ENCODE assay signal across 1 cellular context in the genomic region with DNA sequence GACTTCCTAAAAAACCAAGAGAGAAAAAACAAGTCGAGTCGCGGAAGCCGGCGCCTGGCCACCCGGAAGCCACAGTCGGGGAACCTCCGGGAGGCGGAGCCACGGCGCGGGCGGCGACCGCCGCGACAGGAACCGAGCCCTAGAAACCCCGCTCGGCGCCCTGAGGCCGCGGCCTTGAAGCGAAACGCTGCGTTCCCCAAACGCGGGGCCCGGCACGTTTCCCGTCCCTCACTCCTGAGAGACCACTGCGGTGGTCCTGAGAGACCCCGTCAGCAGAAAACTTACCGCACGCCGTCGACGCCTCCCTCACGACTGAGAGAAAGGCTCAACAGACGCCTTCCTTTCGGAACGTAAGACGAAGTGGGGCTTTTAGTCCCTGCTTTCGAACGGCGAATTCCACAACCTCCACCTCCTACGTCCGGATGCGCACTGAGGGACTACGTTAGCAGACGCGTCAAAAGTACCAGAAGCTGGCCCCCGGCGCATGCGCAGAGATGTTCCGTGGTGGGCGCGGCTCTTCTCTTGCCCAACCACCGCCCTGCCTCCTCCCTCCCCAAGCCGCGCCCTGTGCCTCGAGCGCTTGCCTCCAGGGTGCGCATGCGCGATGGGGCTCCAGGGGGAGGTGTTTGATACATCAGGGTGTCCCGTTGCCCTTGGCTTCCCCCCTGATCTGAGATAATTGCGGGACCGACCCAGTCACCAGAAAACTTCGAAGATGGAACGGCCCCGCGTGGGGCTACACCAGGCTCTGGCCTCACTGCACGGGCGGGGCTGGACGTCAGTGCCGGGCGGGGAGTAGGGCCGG.
A peak's percentile ranks its signal among the peaks of the same experiment; 100 is the strongest.
TF ChIP-seq lines count a peak whose summit lies in the region.

Gene RSRP1 (minus strand): TSS at position 431 of the 805 bp plus-strand sequence. CDS start 491 bp downstream, outside the sequence.

TF ChIP-seq in K562, 482 proteins besides CTCF, POLR2A, EP300 and RAD21 (continued from another document and continues in another):
- TF ChIP-seq PHF8 (IDR thresholded peaks at IDR 0.05; ENCODE audit: borderline replicate concordance, low read length) (peak; percentile 96), ZNF140 (CRISPR knock-in tag; IDR thresholded peaks at IDR 0.05) (no peak), ZNF717 (CRISPR knock-in tag; IDR thresholded peaks at IDR 0.05) (no peak), ZNF696 (CRISPR knock-in tag; conservative IDR thresholded peaks at IDR 0.05) (0 out of 2 replicates have a peak, but pooled peaks have one; percentile 23), GTF3C2 (IDR thresholded peaks at IDR 0.05; ENCODE audit: borderline replicate concordance, extremely low read depth, insufficient read length) (no peak), POU5F1 (IDR thresholded peaks at IDR 0.05; ENCODE audit: borderline replicate concordance, low read depth, low read length, partially characterized antibody) (no peak), SRF (CRISPR knock-in tag; IDR thresholded peaks at IDR 0.05) (peak in 1 of 2 experiments; percentile 51; a peak in 1 of 4 replicates), GTF2B (IDR thresholded peaks at IDR 0.05; ENCODE audit: extremely low read depth, insufficient read length) (peak; percentile 14), STAT5B (CRISPR knock-in tag; IDR thresholded peaks at IDR 0.05) (no peak), ZNF165 (CRISPR knock-in tag; IDR thresholded peaks at IDR 0.05; ENCODE audit: borderline replicate concordance) (no peak), XRCC3 (IDR thresholded peaks at IDR 0.05) (no peak), KHSRP (IDR thresholded peaks at IDR 0.05) (no peak; the same call in 1 of the 2 replicates), ETS1 (conservative IDR thresholded peaks at IDR 0.05; ENCODE audit: control insufficient read depth, low read depth, low read length) (peak; percentile 63; the same call in 1 of the 2 replicates), HNRNPLL (IDR thresholded peaks at IDR 0.05; ENCODE audit: low read depth, low read length, poor library complexity, severe bottlenecking) (peak; percentile 78), SMAD3 (CRISPR knock-in tag; conservative IDR thresholded peaks at IDR 0.05) (peak; percentile 69; the same call in 1 of the 2 replicates), ZNF830 (CRISPR knock-in tag; IDR thresholded peaks at IDR 0.05) (peak; percentile 82; the same call in 1 of the 2 replicates), EWSR1 (IDR thresholded peaks at IDR 0.05; ENCODE audit: borderline replicate concordance, low read depth, partially characterized antibody) (no peak), CXXC5 (CRISPR knock-in tag; IDR thresholded peaks at IDR 0.05) (peak; percentile 95), CBX3 (IDR thresholded peaks at IDR 0.05; ENCODE audit: borderline replicate concordance in 1 of 2, low read length in 2 of 2) (peak in 1 of 2 experiments; percentile 40; a peak in 2 of 3 replicates), FUS (optimal IDR thresholded peaks at IDR 0.05; ENCODE audit: low read depth, low read length) (no peak), RBM14 (IDR thresholded peaks at IDR 0.05; ENCODE audit: borderline replicate concordance, insufficient read depth, low read depth, low read length) (no peak; the same call in 1 of the 2 replicates), RBM39 (optimal IDR thresholded peaks at IDR 0.05; ENCODE audit: low read depth, low read length) (no peak), ZNF311 (CRISPR knock-in tag; IDR thresholded peaks at IDR 0.05) (no peak), COPS2 (conservative IDR thresholded peaks at IDR 0.05) (no peak), HNRNPL (IDR thresholded peaks at IDR 0.05; ENCODE audit: low read depth, low read length) (no peak), JUN (IDR thresholded peaks at IDR 0.05; ENCODE audit: borderline replicate concordance, low read depth, low read length) (no peak; the same call in 1 of the 2 replicates), JUN (CRISPR knock-in tag; IDR thresholded peaks at IDR 0.05; ENCODE audit: borderline replicate concordance) (no peak), CTBP1 (IDR thresholded peaks at IDR 0.05; ENCODE audit: borderline replicate concordance) (peak; percentile 90)
- TF ChIP-seq, protein P1, sequence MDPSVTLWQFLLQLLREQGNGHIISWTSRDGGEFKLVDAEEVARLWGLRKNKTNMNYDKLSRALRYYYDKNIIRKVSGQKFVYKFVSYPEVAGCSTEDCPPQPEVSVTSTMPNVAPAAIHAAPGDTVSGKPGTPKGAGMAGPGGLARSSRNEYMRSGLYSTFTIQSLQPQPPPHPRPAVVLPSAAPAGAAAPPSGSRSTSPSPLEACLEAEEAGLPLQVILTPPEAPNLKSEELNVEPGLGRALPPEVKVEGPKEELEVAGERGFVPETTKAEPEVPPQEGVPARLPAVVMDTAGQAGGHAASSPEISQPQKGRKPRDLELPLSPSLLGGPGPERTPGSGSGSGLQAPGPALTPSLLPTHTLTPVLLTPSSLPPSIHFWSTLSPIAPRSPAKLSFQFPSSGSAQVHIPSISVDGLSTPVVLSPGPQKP (CRISPR knock-in tag; IDR thresholded peaks at IDR 0.05): no peak
- TF ChIP-seq, protein P2, sequence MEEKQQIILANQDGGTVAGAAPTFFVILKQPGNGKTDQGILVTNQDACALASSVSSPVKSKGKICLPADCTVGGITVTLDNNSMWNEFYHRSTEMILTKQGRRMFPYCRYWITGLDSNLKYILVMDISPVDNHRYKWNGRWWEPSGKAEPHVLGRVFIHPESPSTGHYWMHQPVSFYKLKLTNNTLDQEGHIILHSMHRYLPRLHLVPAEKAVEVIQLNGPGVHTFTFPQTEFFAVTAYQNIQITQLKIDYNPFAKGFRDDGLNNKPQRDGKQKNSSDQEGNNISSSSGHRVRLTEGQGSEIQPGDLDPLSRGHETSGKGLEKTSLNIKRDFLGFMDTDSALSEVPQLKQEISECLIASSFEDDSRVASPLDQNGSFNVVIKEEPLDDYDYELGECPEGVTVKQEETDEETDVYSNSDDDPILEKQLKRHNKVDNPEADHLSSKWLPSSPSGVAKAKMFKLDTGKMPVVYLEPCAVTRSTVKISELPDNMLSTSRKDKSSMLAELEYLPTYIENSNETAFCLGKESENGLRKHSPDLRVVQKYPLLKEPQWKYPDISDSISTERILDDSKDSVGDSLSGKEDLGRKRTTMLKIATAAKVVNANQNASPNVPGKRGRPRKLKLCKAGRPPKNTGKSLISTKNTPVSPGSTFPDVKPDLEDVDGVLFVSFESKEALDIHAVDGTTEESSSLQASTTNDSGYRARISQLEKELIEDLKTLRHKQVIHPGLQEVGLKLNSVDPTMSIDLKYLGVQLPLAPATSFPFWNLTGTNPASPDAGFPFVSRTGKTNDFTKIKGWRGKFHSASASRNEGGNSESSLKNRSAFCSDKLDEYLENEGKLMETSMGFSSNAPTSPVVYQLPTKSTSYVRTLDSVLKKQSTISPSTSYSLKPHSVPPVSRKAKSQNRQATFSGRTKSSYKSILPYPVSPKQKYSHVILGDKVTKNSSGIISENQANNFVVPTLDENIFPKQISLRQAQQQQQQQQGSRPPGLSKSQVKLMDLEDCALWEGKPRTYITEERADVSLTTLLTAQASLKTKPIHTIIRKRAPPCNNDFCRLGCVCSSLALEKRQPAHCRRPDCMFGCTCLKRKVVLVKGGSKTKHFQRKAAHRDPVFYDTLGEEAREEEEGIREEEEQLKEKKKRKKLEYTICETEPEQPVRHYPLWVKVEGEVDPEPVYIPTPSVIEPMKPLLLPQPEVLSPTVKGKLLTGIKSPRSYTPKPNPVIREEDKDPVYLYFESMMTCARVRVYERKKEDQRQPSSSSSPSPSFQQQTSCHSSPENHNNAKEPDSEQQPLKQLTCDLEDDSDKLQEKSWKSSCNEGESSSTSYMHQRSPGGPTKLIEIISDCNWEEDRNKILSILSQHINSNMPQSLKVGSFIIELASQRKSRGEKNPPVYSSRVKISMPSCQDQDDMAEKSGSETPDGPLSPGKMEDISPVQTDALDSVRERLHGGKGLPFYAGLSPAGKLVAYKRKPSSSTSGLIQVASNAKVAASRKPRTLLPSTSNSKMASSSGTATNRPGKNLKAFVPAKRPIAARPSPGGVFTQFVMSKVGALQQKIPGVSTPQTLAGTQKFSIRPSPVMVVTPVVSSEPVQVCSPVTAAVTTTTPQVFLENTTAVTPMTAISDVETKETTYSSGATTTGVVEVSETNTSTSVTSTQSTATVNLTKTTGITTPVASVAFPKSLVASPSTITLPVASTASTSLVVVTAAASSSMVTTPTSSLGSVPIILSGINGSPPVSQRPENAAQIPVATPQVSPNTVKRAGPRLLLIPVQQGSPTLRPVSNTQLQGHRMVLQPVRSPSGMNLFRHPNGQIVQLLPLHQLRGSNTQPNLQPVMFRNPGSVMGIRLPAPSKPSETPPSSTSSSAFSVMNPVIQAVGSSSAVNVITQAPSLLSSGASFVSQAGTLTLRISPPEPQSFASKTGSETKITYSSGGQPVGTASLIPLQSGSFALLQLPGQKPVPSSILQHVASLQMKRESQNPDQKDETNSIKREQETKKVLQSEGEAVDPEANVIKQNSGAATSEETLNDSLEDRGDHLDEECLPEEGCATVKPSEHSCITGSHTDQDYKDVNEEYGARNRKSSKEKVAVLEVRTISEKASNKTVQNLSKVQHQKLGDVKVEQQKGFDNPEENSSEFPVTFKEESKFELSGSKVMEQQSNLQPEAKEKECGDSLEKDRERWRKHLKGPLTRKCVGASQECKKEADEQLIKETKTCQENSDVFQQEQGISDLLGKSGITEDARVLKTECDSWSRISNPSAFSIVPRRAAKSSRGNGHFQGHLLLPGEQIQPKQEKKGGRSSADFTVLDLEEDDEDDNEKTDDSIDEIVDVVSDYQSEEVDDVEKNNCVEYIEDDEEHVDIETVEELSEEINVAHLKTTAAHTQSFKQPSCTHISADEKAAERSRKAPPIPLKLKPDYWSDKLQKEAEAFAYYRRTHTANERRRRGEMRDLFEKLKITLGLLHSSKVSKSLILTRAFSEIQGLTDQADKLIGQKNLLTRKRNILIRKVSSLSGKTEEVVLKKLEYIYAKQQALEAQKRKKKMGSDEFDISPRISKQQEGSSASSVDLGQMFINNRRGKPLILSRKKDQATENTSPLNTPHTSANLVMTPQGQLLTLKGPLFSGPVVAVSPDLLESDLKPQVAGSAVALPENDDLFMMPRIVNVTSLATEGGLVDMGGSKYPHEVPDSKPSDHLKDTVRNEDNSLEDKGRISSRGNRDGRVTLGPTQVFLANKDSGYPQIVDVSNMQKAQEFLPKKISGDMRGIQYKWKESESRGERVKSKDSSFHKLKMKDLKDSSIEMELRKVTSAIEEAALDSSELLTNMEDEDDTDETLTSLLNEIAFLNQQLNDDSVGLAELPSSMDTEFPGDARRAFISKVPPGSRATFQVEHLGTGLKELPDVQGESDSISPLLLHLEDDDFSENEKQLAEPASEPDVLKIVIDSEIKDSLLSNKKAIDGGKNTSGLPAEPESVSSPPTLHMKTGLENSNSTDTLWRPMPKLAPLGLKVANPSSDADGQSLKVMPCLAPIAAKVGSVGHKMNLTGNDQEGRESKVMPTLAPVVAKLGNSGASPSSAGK (IDR thresholded peaks at IDR 0.05): no peak; the same call in 1 of the 2 replicates
- TF ChIP-seq, protein P3, sequence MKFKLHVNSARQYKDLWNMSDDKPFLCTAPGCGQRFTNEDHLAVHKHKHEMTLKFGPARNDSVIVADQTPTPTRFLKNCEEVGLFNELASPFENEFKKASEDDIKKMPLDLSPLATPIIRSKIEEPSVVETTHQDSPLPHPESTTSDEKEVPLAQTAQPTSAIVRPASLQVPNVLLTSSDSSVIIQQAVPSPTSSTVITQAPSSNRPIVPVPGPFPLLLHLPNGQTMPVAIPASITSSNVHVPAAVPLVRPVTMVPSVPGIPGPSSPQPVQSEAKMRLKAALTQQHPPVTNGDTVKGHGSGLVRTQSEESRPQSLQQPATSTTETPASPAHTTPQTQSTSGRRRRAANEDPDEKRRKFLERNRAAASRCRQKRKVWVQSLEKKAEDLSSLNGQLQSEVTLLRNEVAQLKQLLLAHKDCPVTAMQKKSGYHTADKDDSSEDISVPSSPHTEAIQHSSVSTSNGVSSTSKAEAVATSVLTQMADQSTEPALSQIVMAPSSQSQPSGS (CRISPR knock-in tag; IDR thresholded peaks at IDR 0.05): no peak
